20 cellular contexts compared by ENCODE assay signal in the genomic region with DNA sequence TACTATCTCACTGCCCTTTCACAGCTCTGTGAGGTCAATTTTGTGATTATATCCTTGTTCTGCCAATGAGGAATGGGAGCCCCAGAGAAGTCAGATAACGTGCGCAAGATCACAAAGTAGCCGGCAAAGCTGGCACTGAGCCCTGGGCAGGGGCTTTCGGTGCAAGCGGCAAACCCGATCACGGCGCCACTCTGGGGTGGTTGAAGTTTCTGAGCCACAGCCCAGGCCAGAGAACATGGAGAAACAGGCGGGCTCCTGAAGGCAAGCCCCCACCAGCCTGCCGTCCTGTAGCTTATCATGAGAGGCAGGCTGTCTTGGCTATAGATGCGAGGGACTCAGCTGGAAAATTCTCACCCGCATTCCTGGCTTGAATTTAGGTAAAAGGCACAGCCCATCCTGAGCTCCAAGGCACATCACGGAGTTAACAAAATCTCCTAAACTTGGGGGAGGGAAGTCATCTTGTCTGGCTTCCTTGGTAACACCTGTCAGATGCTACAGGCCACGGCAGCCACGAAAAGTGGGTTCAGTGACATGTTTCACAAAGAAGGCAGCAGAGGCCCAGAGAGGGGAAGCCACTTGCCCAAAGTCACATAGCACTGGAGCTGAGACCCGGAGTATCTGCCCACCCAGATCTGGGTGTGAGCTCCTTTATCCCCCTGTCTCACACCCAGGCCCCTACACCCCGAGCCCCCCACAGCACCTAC. TPM values are rescaled to one million over a fixed set of nuclear protein-coding genes. Genes with fewer than 3 reads are reported as not detected.
DNase-seq lines count a peak whose midpoint lies in the region; ATAC-seq and TF ChIP-seq lines count a peak whose summit lies in the region.
"Had no signal": no experiment of that assay in that cellular context is flagged by ENCODE, and none has a peak within 500 bp of the region (broad histone marks: within the 10 kb centered on the region; RNA-seq: fewer than 3 reads in every experiment).

No MANE protein-coding gene starts in this region.

- H3K4me3 Mint-ChIP-seq in natural killer cell treated with Interleukin-12 subunit alpha and Interleukin-12 subunit beta and Interleukin-15 and Interleukin-18, amount 100 ng/mL, for 72 hours: no peak overlapping the region
- H3K4me3 Mint-ChIP-seq in natural killer cell: no peak overlapping the region
- H3K4me3 Mint-ChIP-seq: CD4-positive, alpha-beta T cell; CD8-positive, alpha-beta memory T cell; H9; HFFc6 had no signal

- H3K36me3 Mint-ChIP-seq in natural killer cell treated with Interleukin-12 subunit alpha and Interleukin-12 subunit beta and Interleukin-15 and Interleukin-18, amount 100 ng/mL, for 72 hours: no peaks in the 10 kb centered on the region
- H3K36me3 Mint-ChIP-seq in natural killer cell: no peaks in the 10 kb centered on the region
- H3K36me3 Mint-ChIP-seq: CD14-positive monocyte; CD8-positive, alpha-beta memory T cell had no signal

- H3K36me3 ChIP-seq in Peyer's patch: no peaks in the 10 kb centered on the region

- intact Hi-C loops in natural killer cell (cut with micrococcal nuclease): no loop called here

- peak; percentile 5 for DNase-seq in natural killer cell treated with Interleukin-12 subunit alpha and Interleukin-12 subunit beta and Interleukin-15 and Interleukin-18, amount 100 ng/mL, for 72 hours (ENCODE audit: low spot score)
- DNase-seq in natural killer cell (no peak), H4 (ENCODE audit: low spot score) (peak; percentile 23), myocyte (ENCODE audit: low read depth) (peak; percentile 72), Peyer's patch (no peak), NCI-H146 (lab: John Stamatoyannopoulos, UW) (no peak)
- DNase-seq: CD4-positive, alpha-beta T cell; CD8-positive, alpha-beta memory T cell; DMS 273 treated with DMSO at 0.1 percent for 48 hours; DMS79; EL; GDM1; GM23248; HFFc6 had no signal

- no peak for ATAC-seq in natural killer cell treated with Interleukin-12 subunit alpha and Interleukin-12 subunit beta and Interleukin-15 and Interleukin-18, amount 100 ng/mL, for 72 hours
- no peak for ATAC-seq in natural killer cell
- ATAC-seq: GM12878 had no signal

- no peak for TF ChIP-seq POLR2A in Peyer's patch (IDR thresholded peaks at IDR 0.05)

- H3K4me1 Mint-ChIP-seq in natural killer cell treated with Interleukin-12 subunit alpha and Interleukin-12 subunit beta and Interleukin-15 and Interleukin-18, amount 100 ng/mL, for 72 hours (ENCODE audit: low read depth in 2 of 2): peaks cover 0 to 2% of the 10 kb centered on the region in 2 donors
- H3K4me1 Mint-ChIP-seq in natural killer cell: peaks cover 0 to 4% of the 10 kb centered on the region in 2 donors

- TF ChIP-seq CTCF in natural killer cell (IDR thresholded peaks at IDR 0.05) (no peak), Peyer's patch (IDR thresholded peaks at IDR 0.05) (no peak)

- no peaks in the 10 kb centered on the region for H3K4me1 ChIP-seq in Peyer's patch

- peaks cover 0 to 2% of the 10 kb centered on the region in 2 donors for H3K27me3 ChIP-seq in Peyer's patch

- H3K9me3 ChIP-seq in Peyer's patch: no peaks in the 10 kb centered on the region

- H3K4me3 ChIP-seq in Peyer's patch: no peak overlapping the region
- H3K4me3 ChIP-seq: GM12878, GM23248 had no signal

- H3K9me3 Mint-ChIP-seq in natural killer cell treated with Interleukin-12 subunit alpha and Interleukin-12 subunit beta and Interleukin-15 and Interleukin-18, amount 100 ng/mL, for 72 hours: no peaks in the 10 kb centered on the region
- no peaks in the 10 kb centered on the region for H3K9me3 Mint-ChIP-seq in natural killer cell
- H3K9me3 Mint-ChIP-seq: CD4-positive, alpha-beta T cell; CD8-positive, alpha-beta memory T cell; H9; HFFc6 had no signal

- H3K27ac Mint-ChIP-seq in natural killer cell treated with Interleukin-12 subunit alpha and Interleukin-12 subunit beta and Interleukin-15 and Interleukin-18, amount 100 ng/mL, for 72 hours: no peak overlapping the region
- no peak overlapping the region for H3K27ac Mint-ChIP-seq in natural killer cell
- H3K27ac Mint-ChIP-seq: CD14-positive monocyte; CD4-positive, alpha-beta T cell; CD8-positive, alpha-beta memory T cell; H9; HFFc6 had no signal

- H3K27me3 Mint-ChIP-seq in natural killer cell treated with Interleukin-12 subunit alpha and Interleukin-12 subunit beta and Interleukin-15 and Interleukin-18, amount 100 ng/mL, for 72 hours: peaks cover 2 to 7% of the 10 kb centered on the region in 2 donors
- peaks cover 8 to 23% of the 10 kb centered on the region in 2 donors for H3K27me3 Mint-ChIP-seq in natural killer cell (ENCODE audit: low read depth in 2 of 2)

- no peak overlapping the region for H3K27ac ChIP-seq in Peyer's patch
- H3K27ac ChIP-seq: GM23248 had no signal

RNA-seq across cellular contexts. Expression of gene TNNT1, which starts 12.5 kb away (rescaled TPM):
- not detected for total RNA-seq in natural killer cell treated with Interleukin-12 subunit alpha and Interleukin-12 subunit beta and Interleukin-15 and Interleukin-18, amount 100 ng/mL, for 72 hours
- total RNA-seq in natural killer cell: under 1 TPM in 1 of 3 donors, not detected in 2; 0.94 TPM
- 300 and 334 TPM in 2 replicates for total RNA-seq in H4 (2014; rRNA removed; shearing (Covaris generic))
- 4,534 and 4,610 TPM in 2 replicates for total RNA-seq in myocyte
- 2,366 TPM for polyA plus RNA-seq in myocyte (2012)
- total RNA-seq in Peyer's patch: not detected
- total RNA-seq: CD4-positive, alpha-beta T cell; CD8-positive, alpha-beta memory T cell had no signal
- polyA plus RNA-seq: CD8-positive, alpha-beta memory T cell had no signal

RNA-seq across cellular contexts. Expression of gene PPP1R12C, which starts 19.1 kb away (rescaled TPM):
- 100 to 1,000 TPM; 157 to 251 TPM for total RNA-seq in natural killer cell treated with Interleukin-12 subunit alpha and Interleukin-12 subunit beta and Interleukin-15 and Interleukin-18, amount 100 ng/mL, for 72 hours
- total RNA-seq in natural killer cell: 100 to 1,000 TPM; 162 to 178 (median 174) TPM
- total RNA-seq in H4 (2014; rRNA removed; shearing (Covaris generic)): 18.0 and 26.4 TPM in 2 replicates
- 43.5 and 46.8 TPM in 2 replicates for total RNA-seq in myocyte
- polyA plus RNA-seq in myocyte (2012): 60.8 TPM
- 100 to 1,000 TPM; 113 to 512 (median 193) TPM for total RNA-seq in Peyer's patch

RNA-seq across cellular contexts. Expression of gene TNNI3, which starts 21.0 kb away (rescaled TPM):
- total RNA-seq in natural killer cell treated with Interleukin-12 subunit alpha and Interleukin-12 subunit beta and Interleukin-15 and Interleukin-18, amount 100 ng/mL, for 72 hours: not detected
- total RNA-seq in natural killer cell (under 1 TPM in 1 of 3 donors, not detected in 2; 0.94 TPM), myocyte (1.5 and 1.7 TPM in 2 replicates), Peyer's patch (not detected)
- total RNA-seq in H4 (2014; rRNA removed; shearing (Covaris generic)): not detected in 2 replicates
- 0.88 TPM for polyA plus RNA-seq in myocyte (2012)
- total RNA-seq: A172; CD4-positive, alpha-beta T cell; CD8-positive, alpha-beta memory T cell; GM12878; GM23248; HFFc6 had no signal
- polyA plus RNA-seq: BJ; CD8-positive, alpha-beta memory T cell; GM12878; GM23248 had no signal

RNA-seq across cellular contexts. Expression of gene DNAAF3, which starts 29.9 kb away (rescaled TPM):
- not detected for total RNA-seq in natural killer cell treated with Interleukin-12 subunit alpha and Interleukin-12 subunit beta and Interleukin-15 and Interleukin-18, amount 100 ng/mL, for 72 hours
- total RNA-seq in natural killer cell (not detected), myocyte (0.94 and 1.4 TPM in 2 replicates), Peyer's patch (under 1 TPM in 1 of 4 donors, not detected in 3; 0.40 TPM)
- 7.0 and 10.1 TPM in 2 replicates for total RNA-seq in H4 (2014; rRNA removed; shearing (Covaris generic))
- polyA plus RNA-seq in myocyte (2012): 2.0 TPM
- total RNA-seq: CD4-positive, alpha-beta T cell; GM12878 had no signal
- polyA plus RNA-seq: CD8-positive, alpha-beta memory T cell; GM12878 had no signal

RNA-seq across cellular contexts. Expression of gene SYT5, which starts 43.5 kb away (rescaled TPM):
- not detected for total RNA-seq in natural killer cell treated with Interleukin-12 subunit alpha and Interleukin-12 subunit beta and Interleukin-15 and Interleukin-18, amount 100 ng/mL, for 72 hours
- total RNA-seq in natural killer cell: 1 to 10 TPM; 4.9 to 6.1 (median 5.3) TPM
- total RNA-seq in H4 (2014; rRNA removed; shearing (Covaris generic)): 0.62 TPM in 1 of 2 replicates, not detected in the other
- 1.4 TPM in 1 of 2 replicates, not detected in the other for total RNA-seq in myocyte
- polyA plus RNA-seq in myocyte (2012): 0.19 TPM
- under 1 TPM in 2 of 4 donors, not detected in 2; 0.70 to 0.94 TPM for total RNA-seq in Peyer's patch
- total RNA-seq: A673; CD8-positive, alpha-beta memory T cell; GM12878; GM23248 had no signal
- polyA plus RNA-seq: CD14-positive monocyte had no signal

Comparison
In these comparisons a context has a peak if more than half of its experiments do, and no peak if none do; other contexts are left out.
1. DNase-seq: peak in natural killer cell treated with Interleukin-12 subunit alpha and Interleukin-12 subunit beta and Interleukin-15 and Interleukin-18, amount 100 ng/mL, for 72 hours (single experiment), H4 (single experiment) and myocyte (single experiment); none in natural killer cell (single experiment), Peyer's patch (0 of 3) and NCI-H146 (single experiment).
2. RNA of gene TNNT1, which starts 12.5 kb away (total RNA-seq): 4,534 to 4,610 TPM in myocyte and 300 to 334 TPM in H4; 0.94 TPM in natural killer cell, not detected in natural killer cell treated with Interleukin-12 subunit alpha and Interleukin-12 subunit beta and Interleukin-15 and Interleukin-18, amount 100 ng/mL, for 72 hours and not detected in Peyer's patch; every median in the first group is over 100 times any median in the second.